ENCODE assay signal across 24 cellular contexts in the genomic region with DNA sequence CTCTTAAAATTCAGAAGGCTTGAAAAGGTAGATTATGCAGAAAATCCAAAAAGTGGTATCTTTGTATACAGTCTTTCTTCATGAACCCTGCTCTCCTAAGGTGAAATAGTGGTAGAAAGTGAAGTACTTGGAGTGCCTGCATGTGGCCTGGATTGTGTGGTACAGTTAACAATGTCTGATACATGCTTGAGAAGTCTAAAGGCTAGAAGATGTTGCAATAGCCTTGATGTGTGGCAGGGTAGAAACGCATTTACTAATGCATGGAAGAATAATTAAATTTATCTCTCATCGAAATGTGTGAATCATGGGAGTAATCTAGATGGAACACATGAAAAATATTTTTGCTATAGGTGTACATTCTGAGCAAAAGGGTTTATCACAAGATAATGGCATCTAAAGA.
"Had no signal": no experiment of that assay in that cellular context is flagged by ENCODE, and none has a peak within 500 bp of the region (broad histone marks: within the 10 kb centered on the region; RNA-seq: fewer than 3 reads in every experiment).

No MANE protein-coding gene starts in this region.

- H3K27ac Mint-ChIP-seq: dendritic cell treated with granulocyte-macrophage colony-stimulating factor and Interleukin-4, amounts not matched to agents 40 ng/mL and 50 ng/mL, for 4 days; endodermal cell; memory B cell; natural killer cell; stimulated activated naive CD8-positive, alpha-beta T cell treated with anti-CD3 and anti-CD28 coated beads, Interleukin-15, amount 100 ng/mL, for 72 hours had no signal

- H3K9me3 ChIP-seq: gastrocnemius medialis, ovary, psoas muscle, spleen, suprapubic skin, transverse colon, vagina had no signal

- H3K36me3 ChIP-seq: gastrocnemius medialis, ovary, spleen, suprapubic skin, transverse colon, vagina had no signal

- H3K27me3 ChIP-seq: gastrocnemius medialis, ovary, spleen, suprapubic skin, transverse colon, vagina had no signal

- DNase-seq: effector CD8-positive, alpha-beta T cell; endodermal cell; foreskin fibroblast; gastrocnemius medialis; head of caudate nucleus; natural killer cell; occipital lobe; ovary; posterior cingulate gyrus; psoas muscle; right cardiac atrium; spleen; stimulated activated naive CD4-positive, alpha-beta T cell; stimulated activated naive CD8-positive, alpha-beta T cell treated with anti-CD3 and anti-CD28 coated beads, Interleukin-15, amount 100 ng/mL, for 72 hours; transverse colon had no signal

- H3K9me3 Mint-ChIP-seq: endodermal cell; stimulated activated naive CD8-positive, alpha-beta T cell treated with anti-CD3 and anti-CD28 coated beads, Interleukin-15, amount 100 ng/mL, for 72 hours had no signal

- H3K4me3 Mint-ChIP-seq: dendritic cell treated with granulocyte-macrophage colony-stimulating factor and Interleukin-4, amounts not matched to agents 40 ng/mL and 50 ng/mL, for 4 days; endodermal cell; memory B cell; natural killer cell; stimulated activated naive CD8-positive, alpha-beta T cell treated with anti-CD3 and anti-CD28 coated beads, Interleukin-15, amount 100 ng/mL, for 72 hours had no signal

- H3K27me3 Mint-ChIP-seq: dendritic cell treated with granulocyte-macrophage colony-stimulating factor and Interleukin-4, amounts not matched to agents 40 ng/mL and 50 ng/mL, for 4 days; memory B cell; stimulated activated naive CD8-positive, alpha-beta T cell treated with anti-CD3 and anti-CD28 coated beads, Interleukin-15, amount 100 ng/mL, for 72 hours had no signal

- H3K36me3 Mint-ChIP-seq: memory B cell, natural killer cell had no signal

- ATAC-seq: esophagus mucosa; gastrocnemius medialis; left lobe of liver; natural killer cell; psoas muscle; right cardiac atrium; stimulated activated naive CD8-positive, alpha-beta T cell treated with anti-CD3 and anti-CD28 coated beads, Interleukin-15, amount 100 ng/mL, for 72 hours had no signal

- H3K27ac ChIP-seq: epithelial cell of prostate, gastrocnemius medialis, ovary, psoas muscle, skin epidermis, spleen, suprapubic skin, transverse colon, vagina had no signal

- H3K4me1 Mint-ChIP-seq: endodermal cell; memory B cell; natural killer cell; stimulated activated naive CD8-positive, alpha-beta T cell treated with anti-CD3 and anti-CD28 coated beads, Interleukin-15, amount 100 ng/mL, for 72 hours had no signal

- H3K4me3 ChIP-seq: gastrocnemius medialis, lung, ovary, psoas muscle, skin epidermis, spleen, suprapubic skin, transverse colon, vagina had no signal

- H3K4me1 ChIP-seq: gastrocnemius medialis, psoas muscle, spleen, suprapubic skin, transverse colon, vagina had no signal
